In the genomic region with DNA sequence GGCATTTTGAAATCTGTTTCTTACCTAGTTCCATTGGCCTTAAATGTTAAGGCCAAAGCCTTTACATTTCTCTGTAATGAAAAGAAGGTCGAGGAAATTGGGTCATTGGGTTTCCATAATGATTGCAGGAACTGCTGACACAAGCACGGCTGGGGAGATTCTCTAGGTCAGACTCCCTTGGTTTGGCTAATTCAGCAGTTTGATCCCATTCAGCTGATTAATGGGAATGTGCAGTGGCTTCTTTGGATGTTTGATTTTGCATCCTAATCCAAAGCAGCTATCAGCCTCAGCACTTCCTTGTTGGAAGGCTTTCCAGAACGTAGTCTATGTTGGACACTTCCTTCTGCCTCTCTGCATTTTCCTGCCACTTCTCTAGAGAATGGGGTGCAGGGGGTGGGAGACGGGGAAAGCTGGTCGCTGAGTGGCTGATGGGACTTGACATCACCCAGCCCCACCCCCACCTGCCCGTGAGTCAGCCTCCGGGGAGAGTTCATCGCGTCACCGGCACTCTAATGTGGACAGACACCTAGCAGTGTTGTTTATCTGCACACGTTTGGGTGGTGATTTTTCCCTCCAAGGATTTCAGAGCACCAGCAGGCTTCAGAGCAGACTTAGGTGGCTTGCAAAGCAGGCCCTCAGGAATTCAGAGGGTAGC, we compare ENCODE assay signal across 12 cellular contexts. TPM values are rescaled to one million over a fixed set of nuclear protein-coding genes. Genes with fewer than 3 reads are reported as not detected.
DNase-seq lines count a peak whose midpoint lies in the region; ATAC-seq and TF ChIP-seq lines count a peak whose summit lies in the region.
"Had no signal": no experiment of that assay in that cellular context is flagged by ENCODE, and none has a peak within 500 bp of the region (broad histone marks: within the 10 kb centered on the region; RNA-seq: fewer than 3 reads in every experiment).

No MANE protein-coding gene starts in this region.

- intact Hi-C loops in natural killer cell (cut with micrococcal nuclease): no loop called here

- no peak for ATAC-seq in stimulated activated memory B cell treated with anti-CD40 and anti-IgM and Interleukin-4, amounts not matched to agents 10 μg/mL and 1 μg/mL and 100 μg/mL, for 72 hours
- no peak for ATAC-seq in GM21619 (IDR thresholded peaks at IDR 0.05; ENCODE audit: unreplicated experiment)
- ATAC-seq in natural killer cell: no peak

- H3K36me3 Mint-ChIP-seq in stimulated activated memory B cell treated with anti-CD40 and anti-IgM and Interleukin-4, amounts not matched to agents 10 μg/mL and 1 μg/mL and 100 μg/mL, for 72 hours: peaks cover 42% of the 10 kb centered on the region
- H3K36me3 Mint-ChIP-seq in natural killer cell: no peaks in the 10 kb centered on the region

- H3K9me3 Mint-ChIP-seq in stimulated activated memory B cell treated with anti-CD40 and anti-IgM and Interleukin-4, amounts not matched to agents 10 μg/mL and 1 μg/mL and 100 μg/mL, for 72 hours: no peaks in the 10 kb centered on the region
- H3K9me3 Mint-ChIP-seq in natural killer cell: no peaks in the 10 kb centered on the region
- H3K9me3 Mint-ChIP-seq: dendritic cell treated with granulocyte-macrophage colony-stimulating factor and Interleukin-4, amounts not matched to agents 40 ng/mL and 50 ng/mL, for 4 days; immature natural killer cell had no signal

- DNase-seq in NCI-H2081 (lab: John Stamatoyannopoulos, UW) (peak; percentile 13 to 35), NCI-H2081 treated with DMSO at 0.1 percent for 48 hours (lab: John Stamatoyannopoulos, UW) (no peak), NCI-H510A treated with DMSO at 0.1 percent for 48 hours (lab: John Stamatoyannopoulos, UW) (peak; percentile 74), epithelial cell of proximal tubule (ENCODE audit: low read depth) (peak; percentile 19), renal cortical epithelial cell (ENCODE audit: low read depth) (peak; percentile 69), natural killer cell (no peak)
- DNase-seq: immature natural killer cell, right cardiac atrium, SK-N-SH had no signal

- H3K27me3 Mint-ChIP-seq in stimulated activated memory B cell treated with anti-CD40 and anti-IgM and Interleukin-4, amounts not matched to agents 10 μg/mL and 1 μg/mL and 100 μg/mL, for 72 hours: no peaks in the 10 kb centered on the region
- H3K27me3 Mint-ChIP-seq in natural killer cell (ENCODE audit: low read depth in 2 of 2): no peaks in the 10 kb centered on the region

- no peak overlapping the region for H3K4me3 Mint-ChIP-seq in stimulated activated memory B cell treated with anti-CD40 and anti-IgM and Interleukin-4, amounts not matched to agents 10 μg/mL and 1 μg/mL and 100 μg/mL, for 72 hours
- H3K4me3 Mint-ChIP-seq in natural killer cell: no peak overlapping the region
- H3K4me3 Mint-ChIP-seq: dendritic cell treated with granulocyte-macrophage colony-stimulating factor and Interleukin-4, amounts not matched to agents 40 ng/mL and 50 ng/mL, for 4 days; immature natural killer cell had no signal

- H3K27ac Mint-ChIP-seq in stimulated activated memory B cell treated with anti-CD40 and anti-IgM and Interleukin-4, amounts not matched to agents 10 μg/mL and 1 μg/mL and 100 μg/mL, for 72 hours: no peak overlapping the region
- no peak overlapping the region for H3K27ac Mint-ChIP-seq in natural killer cell
- H3K27ac Mint-ChIP-seq: dendritic cell treated with granulocyte-macrophage colony-stimulating factor and Interleukin-4, amounts not matched to agents 40 ng/mL and 50 ng/mL, for 4 days; immature natural killer cell had no signal

- no peak overlapping the region for H3K4me3 ChIP-seq in epithelial cell of proximal tubule (ENCODE audit: low read depth, low read length)

- TF ChIP-seq CTCF in epithelial cell of proximal tubule (conservative IDR thresholded peaks at IDR 0.05; ENCODE audit: low read depth, low read length): no peak
- no peak for TF ChIP-seq CTCF in natural killer cell (IDR thresholded peaks at IDR 0.05)

- H3K4me1 Mint-ChIP-seq in stimulated activated memory B cell treated with anti-CD40 and anti-IgM and Interleukin-4, amounts not matched to agents 10 μg/mL and 1 μg/mL and 100 μg/mL, for 72 hours: peaks cover 31% of the 10 kb centered on the region
- peaks cover 12 to 15% of the 10 kb centered on the region in 2 donors for H3K4me1 Mint-ChIP-seq in natural killer cell

RNA-seq across cellular contexts. Expression of gene PSEN2, which starts 5.4 kb away (rescaled TPM):
- 26.6 and 30.7 TPM in 2 replicates for total RNA-seq in epithelial cell of proximal tubule
- total RNA-seq in renal cortical epithelial cell: 22.2 and 26.7 TPM in 2 replicates
- 10 to 100 TPM; 12.6 to 22.8 (median 14.9) TPM for total RNA-seq in natural killer cell

Comparison
In these comparisons a context has a peak if more than half of its experiments do, and no peak if none do; other contexts are left out.
1. DNase-seq: peak in NCI-H2081 (2 of 2), NCI-H510A treated with DMSO at 0.1 percent for 48 hours (single experiment), epithelial cell of proximal tubule (single experiment) and renal cortical epithelial cell (single experiment); none in NCI-H2081 treated with DMSO at 0.1 percent for 48 hours (single experiment) and natural killer cell (single experiment).